21 cellular contexts compared by ENCODE assay signal in the genomic region with DNA sequence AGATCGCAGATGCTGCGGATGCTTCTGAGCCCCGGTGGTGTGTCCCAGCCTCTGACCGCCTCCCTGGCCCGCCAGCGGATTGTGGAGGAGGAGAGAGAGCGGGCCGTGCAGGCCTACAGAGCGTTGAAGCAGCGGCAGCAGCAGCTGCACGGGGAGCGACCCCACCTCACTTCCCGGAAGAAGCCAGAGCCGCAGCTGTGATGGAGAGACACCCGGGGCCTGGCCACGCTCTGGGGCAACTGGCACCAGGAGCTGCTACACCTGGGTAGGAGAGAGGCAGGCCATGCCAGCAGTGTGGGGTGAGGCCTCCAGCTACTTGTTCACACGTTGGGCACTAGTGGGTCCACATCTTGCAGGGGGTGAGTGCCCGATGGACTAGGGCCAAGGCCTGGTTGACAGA. TPM values are rescaled to one million over a fixed set of nuclear protein-coding genes. Genes with fewer than 3 reads are reported as not detected.
"Had no signal": no experiment of that assay in that cellular context is flagged by ENCODE, and none has a peak within 500 bp of the region (broad histone marks: within the 10 kb centered on the region; RNA-seq: fewer than 3 reads in every experiment).

No MANE protein-coding gene starts in this region.

- H2AFZ ChIP-seq: hepatocyte, neural progenitor cell had no signal

- H3K27ac ChIP-seq: colonic mucosa, esophagus squamous epithelium, gastroesophageal sphincter, hepatocyte, neural progenitor cell, sigmoid colon, skin epidermis, stomach had no signal

- H3K4me3 ChIP-seq: colonic mucosa, esophagus squamous epithelium, gastroesophageal sphincter, hepatocyte, neural progenitor cell, sigmoid colon, skin epidermis, stomach had no signal

- H3K27me3 Mint-ChIP-seq: naive thymus-derived CD8-positive, alpha-beta T cell had no signal

- H3K9me3 Mint-ChIP-seq: naive thymus-derived CD8-positive, alpha-beta T cell; neural progenitor cell had no signal

- H3K4me3 Mint-ChIP-seq: naive thymus-derived CD8-positive, alpha-beta T cell had no signal

- H3K9me3 ChIP-seq: colonic mucosa, esophagus squamous epithelium, gastroesophageal sphincter, sigmoid colon, stomach had no signal

- H3K27ac Mint-ChIP-seq: naive thymus-derived CD8-positive, alpha-beta T cell; neural progenitor cell had no signal

- H3K4me2 ChIP-seq: hepatocyte, neural progenitor cell had no signal

- DNase-seq: cerebellar nuclear complex; colonic mucosa; dermis blood vessel endothelial cell; esophagus squamous epithelium; foreskin fibroblast; mammary epithelial cell; naive thymus-derived CD8-positive, alpha-beta T cell; occipital lobe; posterior cingulate gyrus; sigmoid colon; stimulated activated CD4-positive, alpha-beta T cell treated with anti-CD3 and anti-CD28 coated beads, Interleukin-12 subunit alpha, Interleukin-12 subunit beta, amount 100 ng/mL, for 4 hours; stimulated activated naive CD4-positive, alpha-beta T cell; stomach; substantia nigra; trophoblast cell had no signal

- H3K9ac ChIP-seq: neural progenitor cell had no signal

- ATAC-seq: gastroesophageal sphincter; left lobe of liver; naive thymus-derived CD8-positive, alpha-beta T cell had no signal

- H3K27me3 ChIP-seq: colonic mucosa, esophagus squamous epithelium, gastroesophageal sphincter, hepatocyte, neural progenitor cell, sigmoid colon, stomach had no signal

RNA-seq across cellular contexts. Expression of gene PDE6G, which starts 16.2 kb away (rescaled TPM):
- total RNA-seq: colonic mucosa, esophagus squamous epithelium, occipital lobe, urinary bladder had no signal
- polyA plus RNA-seq: mammary epithelial cell had no signal
